8 cellular contexts compared by ENCODE assay signal in the genomic region with DNA sequence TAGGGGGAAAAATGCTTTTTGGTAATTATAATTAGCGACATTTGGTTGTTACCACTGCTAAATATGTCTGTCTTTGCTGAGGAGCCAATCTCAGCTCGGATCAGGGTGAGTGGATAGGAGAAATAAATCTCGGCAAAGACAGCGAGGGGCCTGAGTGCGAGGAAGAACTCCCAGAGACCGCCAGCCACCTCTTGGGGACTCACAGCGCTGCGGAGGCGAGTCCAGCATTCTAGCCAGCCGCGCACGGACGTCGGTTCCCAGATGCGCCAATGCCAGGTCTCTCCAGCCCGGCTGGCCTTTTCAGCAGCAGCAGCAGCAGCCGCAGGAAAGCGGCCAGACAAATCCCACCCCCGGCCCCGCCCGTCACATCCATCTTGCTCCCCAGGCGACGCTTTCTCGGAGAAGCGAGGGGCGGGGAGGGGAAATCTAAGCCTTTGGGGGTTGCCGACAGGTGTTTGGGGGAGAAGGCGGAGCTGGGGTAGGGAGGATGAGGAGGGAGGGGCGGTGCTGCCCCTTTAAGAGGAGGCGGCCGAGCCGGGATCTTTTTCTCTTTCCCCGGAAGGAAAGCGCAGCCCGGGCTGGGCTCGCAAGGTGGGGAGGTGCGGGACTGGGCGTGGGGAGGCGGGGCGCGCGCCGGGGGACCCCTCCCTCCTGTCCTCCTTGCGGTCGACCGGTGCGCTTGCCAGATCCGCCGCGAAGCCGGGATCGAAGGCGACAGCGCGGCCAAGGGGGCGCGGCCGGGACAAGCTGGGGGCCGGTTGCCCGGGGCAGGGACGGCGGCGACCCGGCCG. TPM values are rescaled to one million over a fixed set of nuclear protein-coding genes. Genes with fewer than 3 reads are reported as not detected.
DNase-seq lines count a peak whose midpoint lies in the region; ATAC-seq and TF ChIP-seq lines count a peak whose summit lies in the region.

TSS of gene ITGA3 (plus strand) at position 685 of the 791 bp plus-strand sequence. CDS start 330 bp downstream, outside the sequence.

- ATAC-seq in HG03045 (IDR thresholded peaks at IDR 0.05; ENCODE audit: unreplicated experiment) = peak; percentile 43
- ATAC-seq in GM18519 (IDR thresholded peaks at IDR 0.05; ENCODE audit: low FRiP score, unreplicated experiment) = no peak

- TF ChIP-seq CTCF in epithelial cell of esophagus (IDR thresholded peaks at IDR 0.05; ENCODE audit: insufficient read depth, low read depth, low read length, missing control alignments) = no peak

- H3K4me3 ChIP-seq in epithelial cell of esophagus (ENCODE audit: low read length) = peak within 1 kb of the TSS; percentile 75

- DNase-seq in Daoy (ENCODE audit: low read depth) (peak; percentile 91), NCI-H82 treated with DMSO at 0.1 percent for 48 hours (lab: John Stamatoyannopoulos, UW; ENCODE audit: unreplicated experiment) (peak; percentile 11), epithelial cell of esophagus (ENCODE audit: low read depth) (peak; percentile 96), midbrain (lab: John Stamatoyannopoulos, UW) (peak; percentile 59)
- DNase-seq in activated T-cell treated with anti-CD3 and anti-CD28 coated beads, Interleukin-2, amount 50 U/mL, for 1 hour = peak; percentile 72
- DNase-seq in stimulated activated CD8-positive, alpha-beta memory T cell treated with anti-CD3 and anti-CD28 coated beads, Interleukin-4, amount 100 ng/mL, for 48 hours = peak; percentile 79

RNA-seq across cellular contexts. Expression of gene ITGA3, which starts in this region (rescaled TPM):
- 70.8 and 76.5 TPM in 2 replicates for total RNA-seq in Daoy (2014; rRNA removed; shearing (Covaris generic))

Comparison
In these comparisons a context has a peak if more than half of its experiments do, and no peak if none do; other contexts are left out.
1. DNase-seq: peak in every context shown above with its lines; median percentile 96 in epithelial cell of esophagus; 91 in Daoy; 79 in stimulated activated CD8-positive, alpha-beta memory T cell treated with anti-CD3 and anti-CD28 coated beads, Interleukin-4, amount 100 ng/mL, for 48 hours; 72 in activated T-cell treated with anti-CD3 and anti-CD28 coated beads, Interleukin-2, amount 50 U/mL, for 1 hour; 59 in midbrain; 11 in NCI-H82 treated with DMSO at 0.1 percent for 48 hours.